In genomic region chr19:41870401-41870873, GRCh38 we compare ENCODE assay signal across 12 cellular contexts. TPM values are rescaled to one million over a fixed set of nuclear protein-coding genes. Genes with fewer than 3 reads are reported as not detected.
DNase-seq lines count a peak whose midpoint lies in the region; ATAC-seq, FAIRE-seq and TF ChIP-seq lines count a peak whose summit lies in the region.
"Had no signal": no experiment of that assay in that cellular context is flagged by ENCODE, and none has a peak within 500 bp of the region (broad histone marks: within the 10 kb centered on the region; RNA-seq: fewer than 3 reads in every experiment).

No MANE protein-coding gene starts in this region.

- H3K27me3 Mint-ChIP-seq in CD4-positive, alpha-beta T cell: no peaks in the 10 kb centered on the region
- H3K27me3 Mint-ChIP-seq in activated T-cell treated with anti-CD3 and anti-CD28 coated beads, Interleukin-2, amount 50 U/mL, for 4 hours (ENCODE audit: low read depth): no peaks in the 10 kb centered on the region

- H3K4me1 Mint-ChIP-seq in CD4-positive, alpha-beta T cell (ENCODE audit: low read depth): peaks cover 66% of the 10 kb centered on the region
- peaks cover 81% of the 10 kb centered on the region for H3K4me1 Mint-ChIP-seq in activated T-cell treated with anti-CD3 and anti-CD28 coated beads, Interleukin-2, amount 50 U/mL, for 4 hours (ENCODE audit: low read depth)

- TF ChIP-seq POLR2A in testis (IDR thresholded peaks at IDR 0.05): no peak

- H3K9me3 ChIP-seq in CD4-positive, alpha-beta T cell (ENCODE audit: control insufficient read depth, low read length): no peaks in the 10 kb centered on the region
- H3K9me3 ChIP-seq in kidney (ENCODE audit: control insufficient read depth in 1 of 2, low read length in 2 of 2) (no peaks in the 10 kb centered on the region), testis (no peaks in the 10 kb centered on the region)
- H3K9me3 ChIP-seq: upper lobe of left lung had no signal

- POLR2A ChIA-PET in CD4-positive, alpha-beta T cell (lab: Charles Lee): interaction anchor here (0.6 to 11.4 kb wide), 4 partner anchors 10 to 89 kb away, joined by 3 to 465 read pairs (median 69); partner anchors contain the start of genes ARHGEF1, RABAC1 and RPS19

- H3K9me3 Mint-ChIP-seq in CD4-positive, alpha-beta T cell: no peaks in the 10 kb centered on the region
- no peaks in the 10 kb centered on the region for H3K9me3 Mint-ChIP-seq in activated T-cell treated with anti-CD3 and anti-CD28 coated beads, Interleukin-2, amount 50 U/mL, for 4 hours

- no peak for DNase-seq in CD4-positive, alpha-beta T cell
- DNase-seq in HT1080 (ENCODE audit: low read depth) (peak; percentile 67), kidney (peak; percentile 43), NCI-H510A (lab: John Stamatoyannopoulos, UW) (no peak), testis (no peak)
- no peak for DNase-seq in activated T-cell treated with anti-CD3 and anti-CD28 coated beads, Interleukin-2, amount 50 U/mL, for 4 hours
- DNase-seq: NCI-H187 treated with DMSO at 0.1 percent for 48 hours, upper lobe of left lung had no signal

- H3K36me3 Mint-ChIP-seq in CD4-positive, alpha-beta T cell (ENCODE audit: low read depth): peaks cover 51% of the 10 kb centered on the region
- H3K36me3 Mint-ChIP-seq in activated T-cell treated with anti-CD3 and anti-CD28 coated beads, Interleukin-2, amount 50 U/mL, for 4 hours (ENCODE audit: insufficient read depth): peaks cover 33% of the 10 kb centered on the region

- H3K27ac Mint-ChIP-seq in CD4-positive, alpha-beta T cell: peak overlapping the region; percentile 98

- 45 to 79% methylated on average over 3 of the region's 3 CpGs for WGBS in testis, 2 donors

- CTCF ChIA-PET in CD4-positive, alpha-beta T cell (lab: Charles Lee): interaction anchor here (0.6 to 7.3 kb wide), 4 partner anchors 10 to 88 kb away, joined by 3 to 119 read pairs (median 28); partner anchors contain the start of genes RABAC1 and RPS19

- no peak for TF ChIP-seq CTCF in CD4-positive, alpha-beta T cell (IDR thresholded peaks at IDR 0.05)
- TF ChIP-seq CTCF in kidney (IDR thresholded peaks at IDR 0.05; ENCODE audit: borderline replicate concordance, extremely low read depth, insufficient read depth) (no peak), testis (IDR thresholded peaks at IDR 0.05) (no peak)

- no peak for FAIRE-seq in kidney (lab: Jason Lieb, UNC)
- FAIRE-seq: colon, GM18507 had no signal

- H3K4me1 ChIP-seq in kidney (ENCODE audit: control insufficient read depth in 1 of 2, insufficient read depth in 1 of 2, low read depth in 1 of 2, low read length in 2 of 2) (peaks cover 0 to 3% of the 10 kb centered on the region in 2 donors), testis (no peaks in the 10 kb centered on the region)

- H3K36me3 ChIP-seq in kidney (ENCODE audit: control insufficient read depth in 1 of 2, insufficient read depth in 2 of 2, low read length in 2 of 2): peaks cover 13 to 33% of the 10 kb centered on the region in 2 donors
- H3K36me3 ChIP-seq in testis (ENCODE audit: low read depth, missing control alignments): no peaks in the 10 kb centered on the region

- ATAC-seq in CD4-positive, alpha-beta T cell (ENCODE audit: poor library complexity): no peak
- peak; percentile 10 to 21 for ATAC-seq in activated T-cell treated with anti-CD3 and anti-CD28 coated beads, Interleukin-2, amount 50 U/mL, for 4 hours
- no peak for ATAC-seq in HG02642 (IDR thresholded peaks at IDR 0.05; ENCODE audit: poor library complexity, unreplicated experiment)
- no peak for ATAC-seq in GM21360 (IDR thresholded peaks at IDR 0.05; ENCODE audit: unreplicated experiment)

- no peak overlapping the region for H3K4me3 Mint-ChIP-seq in CD4-positive, alpha-beta T cell
- H3K4me3 Mint-ChIP-seq in activated T-cell treated with anti-CD3 and anti-CD28 coated beads, Interleukin-2, amount 50 U/mL, for 4 hours: peak overlapping the region; percentile 66

- no peaks in the 10 kb centered on the region for H3K27me3 ChIP-seq in CD4-positive, alpha-beta T cell (ENCODE audit: control insufficient read depth, insufficient read depth, low read length)
- H3K27me3 ChIP-seq in testis: no peaks in the 10 kb centered on the region
- H3K27me3 ChIP-seq: upper lobe of left lung had no signal

- intact Hi-C loops in CD4-positive, alpha-beta T cell (cut with DNase I, micrococcal nuclease): loop anchor here in 1 of 2 experiments (5.0 kb wide), 1 partner anchor 62 kb away; no protein-coding TSS in a partner anchor
- intact Hi-C loops in kidney (cut with DNase I) (no loop called here), testis (cut with DNase I; ENCODE audit: low total_unique reads) (loop anchor here (10.0 kb wide), 1 partner anchor 84 kb away; the partner anchor contains the start of gene RABAC1)

- H3K4me3 ChIP-seq in kidney (ENCODE audit: low read length in 2 of 2): no peak overlapping the region
- H3K4me3 ChIP-seq in testis: no peak overlapping the region
- H3K4me3 ChIP-seq: upper lobe of left lung had no signal

- H3K27ac ChIP-seq in CD4-positive, alpha-beta T cell (ENCODE audit: low read depth, low read length): peak overlapping the region; percentile 66
- H3K27ac ChIP-seq in kidney (ENCODE audit: low read depth in 2 of 2, low read length in 2 of 2) (no peak overlapping the region), testis (no peak overlapping the region)

- no peak overlapping the region for H3K9ac ChIP-seq in kidney (ENCODE audit: low read length in 2 of 2)

RNA-seq across cellular contexts. Expression of gene CD79A, which starts 6.6 kb away (rescaled TPM):
- 1 to 10 TPM; 3.7 to 3.8 TPM for total RNA-seq in CD4-positive, alpha-beta T cell
- total RNA-seq in HT1080 (2014; rRNA removed; shearing (Covaris generic)): not detected in 2 replicates
- 0.16 TPM in 1 of 2 replicates, not detected in the other for polyA plus RNA-seq in HT1080 (2015; cell fraction: cytosol; rRNA removed)
- polyA plus RNA-seq in HT1080 (2015; cell fraction: nucleus; rRNA removed): not detected in 2 replicates
- 1 to 10 TPM; 2.2 to 7.8 (median 2.7) TPM for total RNA-seq in activated T-cell treated with anti-CD3 and anti-CD28 coated beads, Interleukin-2, amount 50 U/mL, for 4 hours
- total RNA-seq in kidney: 11.0 TPM
- 0.32 TPM for polyA plus RNA-seq in kidney (ENCODE audit: insufficient read depth, low read depth, low replicate concordance)
- under 1 TPM in 1 of 2 donors, not detected in 1; 0.87 TPM for total RNA-seq in testis
- 3.6 TPM for polyA plus RNA-seq in testis (ENCODE audit: insufficient read depth, low read depth, low replicate concordance)

RNA-seq across cellular contexts. Expression of gene RPS19, which starts 10.4 kb away (rescaled TPM):
- total RNA-seq in CD4-positive, alpha-beta T cell: 1,000 to 10,000 TPM; 3,668 to 3,697 TPM
- 2,545 and 4,295 TPM in 2 replicates for total RNA-seq in HT1080 (2014; rRNA removed; shearing (Covaris generic))
- polyA plus RNA-seq in HT1080 (2015; cell fraction: cytosol; rRNA removed): 953 and 2,380 TPM in 2 replicates
- 336 and 646 TPM in 2 replicates for polyA plus RNA-seq in HT1080 (2015; cell fraction: nucleus; rRNA removed)
- 1,000 to 10,000 TPM; 3,437 to 3,718 (median 3,468) TPM for total RNA-seq in activated T-cell treated with anti-CD3 and anti-CD28 coated beads, Interleukin-2, amount 50 U/mL, for 4 hours
- total RNA-seq in kidney (1,433 TPM), testis (1,000 to 10,000 TPM in 1 of 2 donors, 100 to 1,000 TPM in 1; 869 to 1,199 TPM)
- polyA plus RNA-seq in kidney (ENCODE audit: insufficient read depth, low read depth, low replicate concordance) (2,116 TPM), testis (ENCODE audit: insufficient read depth, low read depth, low replicate concordance) (1,270 TPM)

RNA-seq across cellular contexts. Expression of gene ARHGEF1, which starts 12.5 kb away (rescaled TPM):
- 1,000 to 10,000 TPM; 1,019 to 1,047 TPM for total RNA-seq in CD4-positive, alpha-beta T cell
- 100 and 109 TPM in 2 replicates for total RNA-seq in HT1080 (2014; rRNA removed; shearing (Covaris generic))
- 128 and 171 TPM in 2 replicates for polyA plus RNA-seq in HT1080 (2015; cell fraction: cytosol; rRNA removed)
- 291 and 292 TPM in 2 replicates for polyA plus RNA-seq in HT1080 (2015; cell fraction: nucleus; rRNA removed)
- 100 to 1,000 TPM; 286 to 314 (median 301) TPM for total RNA-seq in activated T-cell treated with anti-CD3 and anti-CD28 coated beads, Interleukin-2, amount 50 U/mL, for 4 hours
- total RNA-seq in kidney (139 TPM), testis (10 to 100 TPM; 51.2 to 56.3 TPM)
- polyA plus RNA-seq in kidney (ENCODE audit: insufficient read depth, low read depth, low replicate concordance) (39.0 TPM), testis (ENCODE audit: insufficient read depth, low read depth, low replicate concordance) (33.2 TPM)

RNA-seq across cellular contexts. Expression of gene DMRTC2, which starts 25.6 kb away (rescaled TPM):
- not detected for total RNA-seq in CD4-positive, alpha-beta T cell
- not detected in 2 replicates for total RNA-seq in HT1080 (2014; rRNA removed; shearing (Covaris generic))
- not detected in 2 replicates for polyA plus RNA-seq in HT1080 (2015; cell fraction: cytosol; rRNA removed)
- not detected in 2 replicates for polyA plus RNA-seq in HT1080 (2015; cell fraction: nucleus; rRNA removed)
- not detected for total RNA-seq in activated T-cell treated with anti-CD3 and anti-CD28 coated beads, Interleukin-2, amount 50 U/mL, for 4 hours
- total RNA-seq in kidney: not detected
- not detected for polyA plus RNA-seq in kidney (ENCODE audit: insufficient read depth, low read depth, low replicate concordance)
- 10 to 100 TPM; 23.1 to 55.3 TPM for total RNA-seq in testis
- polyA plus RNA-seq in testis (ENCODE audit: insufficient read depth, low read depth, low replicate concordance): 71.0 TPM
- total RNA-seq: upper lobe of left lung had no signal

RNA-seq across cellular contexts. Expression of gene LYPD4, which starts 26.0 kb away (rescaled TPM):
- total RNA-seq in CD4-positive, alpha-beta T cell: not detected
- total RNA-seq in HT1080 (2014; rRNA removed; shearing (Covaris generic)): not detected in 2 replicates
- not detected in 2 replicates for polyA plus RNA-seq in HT1080 (2015; cell fraction: cytosol; rRNA removed)
- polyA plus RNA-seq in HT1080 (2015; cell fraction: nucleus; rRNA removed): not detected in 2 replicates
- total RNA-seq in activated T-cell treated with anti-CD3 and anti-CD28 coated beads, Interleukin-2, amount 50 U/mL, for 4 hours: not detected
- total RNA-seq in kidney (not detected), testis (10 to 100 TPM; 33.6 to 68.4 TPM)
- polyA plus RNA-seq in kidney (ENCODE audit: insufficient read depth, low read depth, low replicate concordance) (not detected), testis (ENCODE audit: insufficient read depth, low read depth, low replicate concordance) (198 TPM)
- total RNA-seq: upper lobe of left lung had no signal

Comparison
In these comparisons a context has a peak if more than half of its experiments do, and no peak if none do; other contexts are left out.
1. ATAC-seq: peak in activated T-cell treated with anti-CD3 and anti-CD28 coated beads, Interleukin-2, amount 50 U/mL, for 4 hours (2 of 2); none in CD4-positive, alpha-beta T cell (single experiment), HG02642 (single experiment) and GM21360 (single experiment).
2. DNase-seq: peak in HT1080 (single experiment) and kidney (single experiment); none in CD4-positive, alpha-beta T cell (0 of 10), activated T-cell treated with anti-CD3 and anti-CD28 coated beads, Interleukin-2, amount 50 U/mL, for 4 hours (single experiment), NCI-H510A (single experiment) and testis (single experiment).